1 cellular context compared by ENCODE assay signal in the genomic region with DNA sequence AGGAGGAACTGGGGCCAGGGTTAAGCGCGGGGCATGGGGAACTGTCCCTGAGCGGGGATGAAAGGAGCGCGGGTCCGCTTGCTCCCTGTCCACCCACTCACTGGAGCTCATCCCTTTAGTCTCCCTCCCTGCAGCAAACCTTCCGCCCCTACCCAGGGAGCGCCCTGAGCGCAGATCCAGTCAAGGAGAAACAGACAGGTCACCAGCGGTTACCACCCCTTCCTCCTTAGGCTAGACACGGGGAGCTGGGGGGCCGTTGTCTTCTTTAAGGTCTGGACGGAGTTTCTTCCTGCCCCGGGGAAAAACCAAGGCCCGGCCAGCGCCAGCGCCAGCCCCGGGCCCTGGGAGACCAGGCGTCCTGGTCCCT.
TF ChIP-seq lines count a peak whose summit lies in the region.

No MANE protein-coding gene starts in this region.

TF ChIP-seq in GM23338, 12 proteins besides CTCF, POLR2A, EP300 and RAD21 (continued from another document):
- TF ChIP-seq, protein P1, sequence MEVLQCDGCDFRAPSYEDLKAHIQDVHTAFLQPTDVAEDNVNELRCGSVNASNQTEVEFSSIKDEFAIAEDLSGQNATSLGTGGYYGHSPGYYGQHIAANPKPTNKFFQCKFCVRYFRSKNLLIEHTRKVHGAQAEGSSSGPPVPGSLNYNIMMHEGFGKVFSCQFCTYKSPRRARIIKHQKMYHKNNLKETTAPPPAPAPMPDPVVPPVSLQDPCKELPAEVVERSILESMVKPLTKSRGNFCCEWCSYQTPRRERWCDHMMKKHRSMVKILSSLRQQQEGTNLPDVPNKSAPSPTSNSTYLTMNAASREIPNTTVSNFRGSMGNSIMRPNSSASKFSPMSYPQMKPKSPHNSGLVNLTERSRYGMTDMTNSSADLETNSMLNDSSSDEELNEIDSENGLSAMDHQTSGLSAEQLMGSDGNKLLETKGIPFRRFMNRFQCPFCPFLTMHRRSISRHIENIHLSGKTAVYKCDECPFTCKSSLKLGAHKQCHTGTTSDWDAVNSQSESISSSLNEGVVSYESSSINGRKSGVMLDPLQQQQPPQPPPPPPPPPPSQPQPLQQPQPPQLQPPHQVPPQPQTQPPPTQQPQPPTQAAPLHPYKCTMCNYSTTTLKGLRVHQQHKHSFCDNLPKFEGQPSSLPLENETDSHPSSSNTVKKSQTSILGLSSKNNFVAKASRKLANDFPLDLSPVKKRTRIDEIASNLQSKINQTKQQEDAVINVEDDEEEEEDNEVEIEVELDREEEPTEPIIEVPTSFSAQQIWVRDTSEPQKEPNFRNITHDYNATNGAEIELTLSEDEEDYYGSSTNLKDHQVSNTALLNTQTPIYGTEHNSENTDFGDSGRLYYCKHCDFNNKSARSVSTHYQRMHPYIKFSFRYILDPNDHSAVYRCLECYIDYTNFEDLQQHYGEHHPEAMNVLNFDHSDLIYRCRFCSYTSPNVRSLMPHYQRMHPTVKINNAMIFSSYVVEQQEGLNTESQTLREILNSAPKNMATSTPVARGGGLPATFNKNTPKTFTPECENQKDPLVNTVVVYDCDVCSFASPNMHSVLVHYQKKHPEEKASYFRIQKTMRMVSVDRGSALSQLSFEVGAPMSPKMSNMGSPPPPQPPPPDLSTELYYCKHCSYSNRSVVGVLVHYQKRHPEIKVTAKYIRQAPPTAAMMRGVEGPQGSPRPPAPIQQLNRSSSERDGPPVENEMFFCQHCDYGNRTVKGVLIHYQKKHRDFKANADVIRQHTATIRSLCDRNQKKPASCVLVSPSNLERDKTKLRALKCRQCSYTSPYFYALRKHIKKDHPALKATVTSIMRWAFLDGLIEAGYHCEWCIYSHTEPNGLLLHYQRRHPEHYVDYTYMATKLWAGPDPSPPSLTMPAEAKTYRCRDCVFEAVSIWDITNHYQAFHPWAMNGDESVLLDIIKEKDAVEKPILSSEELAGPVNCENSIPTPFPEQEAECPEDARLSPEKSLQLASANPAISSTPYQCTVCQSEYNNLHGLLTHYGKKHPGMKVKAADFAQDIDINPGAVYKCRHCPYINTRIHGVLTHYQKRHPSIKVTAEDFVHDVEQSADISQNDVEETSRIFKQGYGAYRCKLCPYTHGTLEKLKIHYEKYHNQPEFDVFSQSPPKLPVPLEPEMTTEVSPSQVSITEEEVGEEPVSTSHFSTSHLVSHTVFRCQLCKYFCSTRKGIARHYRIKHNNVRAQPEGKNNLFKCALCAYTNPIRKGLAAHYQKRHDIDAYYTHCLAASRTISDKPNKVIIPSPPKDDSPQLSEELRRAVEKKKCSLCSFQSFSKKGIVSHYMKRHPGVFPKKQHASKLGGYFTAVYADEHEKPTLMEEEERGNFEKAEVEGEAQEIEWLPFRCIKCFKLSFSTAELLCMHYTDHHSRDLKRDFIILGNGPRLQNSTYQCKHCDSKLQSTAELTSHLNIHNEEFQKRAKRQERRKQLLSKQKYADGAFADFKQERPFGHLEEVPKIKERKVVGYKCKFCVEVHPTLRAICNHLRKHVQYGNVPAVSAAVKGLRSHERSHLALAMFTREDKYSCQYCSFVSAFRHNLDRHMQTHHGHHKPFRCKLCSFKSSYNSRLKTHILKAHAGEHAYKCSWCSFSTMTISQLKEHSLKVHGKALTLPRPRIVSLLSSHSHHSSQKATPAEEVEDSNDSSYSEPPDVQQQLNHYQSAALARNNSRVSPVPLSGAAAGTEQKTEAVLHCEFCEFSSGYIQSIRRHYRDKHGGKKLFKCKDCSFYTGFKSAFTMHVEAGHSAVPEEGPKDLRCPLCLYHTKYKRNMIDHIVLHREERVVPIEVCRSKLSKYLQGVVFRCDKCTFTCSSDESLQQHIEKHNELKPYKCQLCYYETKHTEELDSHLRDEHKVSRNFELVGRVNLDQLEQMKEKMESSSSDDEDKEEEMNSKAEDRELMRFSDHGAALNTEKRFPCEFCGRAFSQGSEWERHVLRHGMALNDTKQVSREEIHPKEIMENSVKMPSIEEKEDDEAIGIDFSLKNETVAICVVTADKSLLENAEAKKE (CRISPR knock-in tag; IDR thresholded peaks at IDR 0.05): no peak
